ENCODE assay signal across 27 cellular contexts in the genomic region with DNA sequence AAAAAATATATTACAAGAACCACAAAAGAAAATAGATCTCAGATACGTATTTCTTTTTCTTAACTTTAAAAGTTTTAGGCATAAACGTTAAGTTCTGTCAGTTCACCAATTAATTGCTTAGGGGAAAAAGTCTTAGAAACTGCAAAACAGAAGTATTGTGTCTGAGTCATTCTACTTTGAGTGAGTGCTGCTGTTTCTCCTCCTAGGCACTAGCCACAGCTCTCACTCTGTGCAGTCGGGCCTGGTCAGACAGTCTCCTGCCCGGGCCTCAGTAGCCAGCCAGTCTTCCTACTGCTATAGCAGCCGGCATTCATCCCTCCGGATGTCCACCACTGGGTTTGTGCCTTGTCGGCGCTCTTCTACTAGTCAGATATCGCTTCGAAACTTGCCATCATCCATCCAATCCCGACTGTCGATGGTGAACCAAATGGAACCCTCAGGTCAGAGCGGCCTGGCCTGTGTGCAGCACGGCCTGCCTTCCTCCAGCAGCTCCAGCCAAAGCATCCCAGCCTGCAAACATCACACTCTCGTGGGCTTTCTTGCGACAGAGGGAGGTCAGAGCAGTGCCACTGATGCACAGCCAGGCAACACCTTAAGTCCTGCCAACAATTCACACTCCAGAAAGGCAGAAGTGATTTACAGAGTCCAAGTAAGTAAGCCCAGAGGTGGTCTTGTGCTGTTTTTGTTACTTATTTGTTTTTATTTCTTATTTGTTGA.
DNase-seq lines count a peak whose midpoint lies in the region; ATAC-seq and TF ChIP-seq lines count a peak whose summit lies in the region.
"Had no signal": no experiment of that assay in that cellular context is flagged by ENCODE, and none has a peak within 500 bp of the region (broad histone marks: within the 10 kb centered on the region; RNA-seq: fewer than 3 reads in every experiment).

No MANE protein-coding gene starts in this region.

- TF ChIP-seq CTCF in HFFc6 (IDR thresholded peaks at IDR 0.05) (no peak), smooth muscle cell (IDR thresholded peaks at IDR 0.05; ENCODE audit: borderline replicate concordance, insufficient read depth, poor library complexity, severe bottlenecking) (no peak)

- no peaks in the 10 kb centered on the region for H3K27me3 ChIP-seq in smooth muscle cell (ENCODE audit: low read depth)
- H3K27me3 ChIP-seq: adrenal gland; BLaER1 treated with 17β-estradiol and CSF1 and Interleukin-3, amounts not matched to agents 10 nM and 100 nM; brain microvascular endothelial cell; left lung; transverse colon had no signal

- H2AFZ ChIP-seq in smooth muscle cell (ENCODE audit: low read depth) = no peak overlapping the region

- H3K4me3 ChIP-seq in smooth muscle cell = no peak overlapping the region
- H3K4me3 ChIP-seq: adrenal gland; BLaER1 treated with 17β-estradiol and CSF1 and Interleukin-3, amounts not matched to agents 10 nM and 100 nM; left lung; SK-N-MC; transverse colon had no signal

- H3K9me3 ChIP-seq in smooth muscle cell (replicated peaks; ENCODE audit: low read depth) = no peaks in the 10 kb centered on the region
- H3K9me3 ChIP-seq: adrenal gland; BLaER1 treated with 17β-estradiol and CSF1 and Interleukin-3, amounts not matched to agents 10 nM and 100 nM; Caco-2; left lung; transverse colon had no signal

- DNase-seq in activated T-cell treated with anti-CD3 and anti-CD28 coated beads, Interleukin-2, amount 50 U/mL, for 24 hours = no peak
- no peak for DNase-seq in activated T-cell treated with anti-CD3 and anti-CD28 coated beads for 4 hours
- no peak for DNase-seq in HFFc6
- DNase-seq in central memory CD8-positive, alpha-beta T cell (ENCODE audit: low spot score in 2 of 2) = no peak
- DNase-seq in smooth muscle cell (lab: John Stamatoyannopoulos, UW; ENCODE audit: unreplicated experiment) = no peak
- DNase-seq in stimulated activated naive CD4-positive, alpha-beta T cell (lab: John Stamatoyannopoulos, UW) = no peak
- DNase-seq in putamen (ENCODE audit: low spot score) = no peak
- DNase-seq: activated CD4-positive, alpha-beta T cell treated with anti-CD3 and anti-CD28 coated beads for 48 hours; activated CD8-positive, alpha-beta memory T cell treated with anti-CD3 and anti-CD28 coated beads, Interleukin-2, amount 50 U/mL, for 4 hours; activated effector memory CD4-positive, alpha-beta T cell treated with Interleukin-2 at 50 U/mL for 16 hours; adrenal gland; brain microvascular endothelial cell; Caco-2; DMS79 treated with DMSO at 0.1 percent for 48 hours; GF-D8; KG1; left lung; MM.1S; NCI-H1436 treated with DMSO at 0.1 percent for 48 hours; NCI-H446 treated with DMSO at 0.1 percent for 48 hours; NCI-H82; occipital lobe; transverse colon had no signal

- peaks cover 6% of the 10 kb centered on the region for H3K79me2 ChIP-seq in smooth muscle cell (ENCODE audit: low read depth)

- no peaks in the 10 kb centered on the region for H3K4me1 ChIP-seq in smooth muscle cell (ENCODE audit: low read depth)
- H3K4me1 ChIP-seq: BLaER1 treated with 17β-estradiol and CSF1 and Interleukin-3, amounts not matched to agents 10 nM and 100 nM; left lung had no signal

- peaks cover 21% of the 10 kb centered on the region for H3K36me3 ChIP-seq in smooth muscle cell (ENCODE audit: low read depth)

- no peaks in the 10 kb centered on the region for H4K20me1 ChIP-seq in smooth muscle cell (ENCODE audit: low read depth)
- H4K20me1 ChIP-seq: BLaER1 treated with 17β-estradiol and CSF1 and Interleukin-3, amounts not matched to agents 10 nM and 100 nM had no signal

- peak overlapping the region; percentile 42 for H3K27ac Mint-ChIP-seq in activated T-cell treated with anti-CD3 and anti-CD28 coated beads, Interleukin-2, amount 50 U/mL, for 24 hours
- H3K27ac Mint-ChIP-seq in HFFc6 = peak overlapping the region; percentile 63; the same call in 1 of the 2 replicates
- H3K27ac Mint-ChIP-seq in central memory CD8-positive, alpha-beta T cell (ENCODE audit: low read depth) = peak overlapping the region; percentile 92
- H3K27ac Mint-ChIP-seq: T-helper 2 cell treated with Interferon-gamma antibody and Interleukin-4, amounts not matched to agents 5 μg/mL and 100 μg/mL, for 36 hours had no signal

- H3F3A ChIP-seq in smooth muscle cell (ENCODE audit: low read depth) = peaks cover 4% of the 10 kb centered on the region

- H3K4me3 Mint-ChIP-seq in activated T-cell treated with anti-CD3 and anti-CD28 coated beads, Interleukin-2, amount 50 U/mL, for 24 hours = no peak overlapping the region
- no peak overlapping the region for H3K4me3 Mint-ChIP-seq in HFFc6
- H3K4me3 Mint-ChIP-seq in central memory CD8-positive, alpha-beta T cell = no peak overlapping the region
- H3K4me3 Mint-ChIP-seq: T-helper 2 cell treated with Interferon-gamma antibody and Interleukin-4, amounts not matched to agents 5 μg/mL and 100 μg/mL, for 36 hours had no signal

- ATAC-seq in central memory CD8-positive, alpha-beta T cell (replicated peaks; ENCODE audit: extremely low read depth, poor library complexity, severe bottlenecking) = no peak
- no peak for ATAC-seq in GM18505 (IDR thresholded peaks at IDR 0.05; ENCODE audit: unreplicated experiment)
- ATAC-seq: left lung had no signal

- H3K9me3 Mint-ChIP-seq in activated T-cell treated with anti-CD3 and anti-CD28 coated beads, Interleukin-2, amount 50 U/mL, for 24 hours = no peaks in the 10 kb centered on the region
- H3K9me3 Mint-ChIP-seq in HFFc6 = no peaks in the 10 kb centered on the region
- H3K9me3 Mint-ChIP-seq in central memory CD8-positive, alpha-beta T cell = no peaks in the 10 kb centered on the region
- H3K9me3 Mint-ChIP-seq: T-helper 2 cell treated with Interferon-gamma antibody and Interleukin-4, amounts not matched to agents 5 μg/mL and 100 μg/mL, for 36 hours had no signal

- H3K27ac ChIP-seq in smooth muscle cell (ENCODE audit: low read depth) = peak overlapping the region; percentile 13
- H3K27ac ChIP-seq: adrenal gland; BLaER1 treated with 17β-estradiol and CSF1 and Interleukin-3, amounts not matched to agents 10 nM and 100 nM; brain microvascular endothelial cell; left lung; SK-N-MC; transverse colon had no signal

- peaks cover 87% of the 10 kb centered on the region for H3K36me3 Mint-ChIP-seq in activated T-cell treated with anti-CD3 and anti-CD28 coated beads, Interleukin-2, amount 50 U/mL, for 24 hours (ENCODE audit: low read depth)
- H3K36me3 Mint-ChIP-seq in HFFc6 (ENCODE audit: low read depth) = peaks cover 23% of the 10 kb centered on the region
- peaks cover 72% of the 10 kb centered on the region for H3K36me3 Mint-ChIP-seq in central memory CD8-positive, alpha-beta T cell (ENCODE audit: insufficient read depth)

- no peak overlapping the region for H3K9ac ChIP-seq in smooth muscle cell (ENCODE audit: low read depth)
- H3K9ac ChIP-seq: BLaER1 treated with 17β-estradiol and CSF1 and Interleukin-3, amounts not matched to agents 10 nM and 100 nM had no signal

- H3K27me3 Mint-ChIP-seq in activated T-cell treated with anti-CD3 and anti-CD28 coated beads, Interleukin-2, amount 50 U/mL, for 24 hours = no peaks in the 10 kb centered on the region
- H3K27me3 Mint-ChIP-seq in HFFc6 (ENCODE audit: insufficient read depth) = no peaks in the 10 kb centered on the region; the same call in 1 of the 2 replicates
- H3K27me3 Mint-ChIP-seq in central memory CD8-positive, alpha-beta T cell = no peaks in the 10 kb centered on the region

- peaks cover 7% of the 10 kb centered on the region for H3K4me1 Mint-ChIP-seq in activated T-cell treated with anti-CD3 and anti-CD28 coated beads, Interleukin-2, amount 50 U/mL, for 24 hours (ENCODE audit: low read depth)
- peaks cover 36% of the 10 kb centered on the region for H3K4me1 Mint-ChIP-seq in HFFc6 (ENCODE audit: low read depth)
- no peaks in the 10 kb centered on the region for H3K4me1 Mint-ChIP-seq in central memory CD8-positive, alpha-beta T cell

- H3K4me2 ChIP-seq in smooth muscle cell = no peak overlapping the region
- H3K4me2 ChIP-seq: BLaER1 treated with 17β-estradiol and CSF1 and Interleukin-3, amounts not matched to agents 10 nM and 100 nM had no signal

- no peak for TF ChIP-seq POLR2A in GM18505 (IDR thresholded peaks at IDR 0.05; ENCODE audit: borderline replicate concordance, extremely low read depth, insufficient read depth, insufficient read length)

- 86% methylated on average over 16 of the region's 16 CpGs for WGBS in smooth muscle cell (ENCODE audit: low lambda C conversion rate)

Comparison
In these comparisons a context has a peak if more than half of its experiments do, and no peak if none do; other contexts are left out.
1. H3K27ac Mint-ChIP-seq: peak in every context shown above with its lines; median percentile 92 in central memory CD8-positive, alpha-beta T cell; 63 in HFFc6; 42 in activated T-cell treated with anti-CD3 and anti-CD28 coated beads, Interleukin-2, amount 50 U/mL, for 24 hours.